In genomic region chr12:130917607-130918006, GRCh38 we compare ENCODE assay signal across 34 cellular contexts. TPM values are rescaled to one million over a fixed set of nuclear protein-coding genes. Genes with fewer than 3 reads are reported as not detected.
"Had no signal": no experiment of that assay in that cellular context is flagged by ENCODE, and none has a peak within 500 bp of the region (broad histone marks: within the 10 kb centered on the region; RNA-seq: fewer than 3 reads in every experiment).

No MANE protein-coding gene starts in this region.

- H3K4me3 Mint-ChIP-seq: activated B cell treated with CpG ODN at 0.5 μM for 24 hours; activated CD4-positive, alpha-beta memory T cell treated with anti-CD3 and anti-CD28 coated beads for 36 hours; activated CD4-positive, alpha-beta T cell treated with anti-CD3 and anti-CD28 coated beads, Interleukin-2, amount 10 ng/mL, durations not matched to agents 24 days and 14 days; activated CD8-positive, alpha-beta T cell treated with anti-CD3 and anti-CD28 coated beads for 36 hours; activated naive CD4-positive, alpha-beta T cell treated with anti-CD3 and anti-CD28 coated beads for 36 hours; activated naive CD8-positive, alpha-beta T cell treated with anti-CD3 and anti-CD28 coated beads for 36 hours; activated T-cell treated with anti-CD3 and anti-CD28 coated beads, Interleukin-2, amount 50 U/mL, for 4 hours; activated T-cell treated with anti-CD3 and anti-CD28 coated beads, Interleukin-2, amount 50 U/mL, for 72 hours; activated T-helper 1 cell treated with anti-CD3 and anti-CD28 coated beads, Interleukin-12 subunit alpha, Interleukin-12 subunit beta, Interleukin-2, Interleukin-4 antibody, amounts not matched to agents 30 ng/mL and 10 ng/mL and 1 ng/mL, durations not matched to agents 14 hours and 24 hours and 36 hours; activated T-helper 17 cell treated with anti-CD3 and anti-CD28 coated beads, Interleukin-2, amount 50 U/mL, for 72 hours; T-helper 1 cell treated with Interleukin-12 subunit alpha and Interleukin-12 subunit beta and Interleukin-4 antibody, amounts not matched to agents 30 μg/mL and 1 μg/mL, for 36 hours; T-helper 2 cell treated with Interferon-gamma antibody and Interleukin-4, amounts not matched to agents 5 μg/mL and 100 μg/mL, for 36 hours had no signal

- ATAC-seq: activated CD8-positive, alpha-beta T cell treated with anti-CD3 and anti-CD28 coated beads for 36 hours; activated naive CD4-positive, alpha-beta T cell treated with anti-CD3 and anti-CD28 coated beads, Interleukin-2, amount 50 U/mL, for 72 hours; activated T-cell treated with anti-CD3 and anti-CD28 coated beads, Interleukin-2, amount 50 U/mL, for 4 hours; activated T-cell treated with anti-CD3 and anti-CD28 coated beads, Interleukin-2, amount 50 U/mL, for 72 hours; activated T-helper 17 cell treated with anti-CD3 and anti-CD28 coated beads, Interleukin-2, amount 50 U/mL, for 72 hours; body of pancreas had no signal

- H3K9me3 ChIP-seq: adrenal gland, body of pancreas, breast epithelium had no signal

- H3K4me1 ChIP-seq: adrenal gland, breast epithelium had no signal

- H3K27me3 ChIP-seq: body of pancreas had no signal

- H3K9me3 Mint-ChIP-seq: activated B cell treated with CpG ODN at 0.5 μM for 24 hours; activated CD4-positive, alpha-beta memory T cell treated with anti-CD3 and anti-CD28 coated beads for 36 hours; activated CD4-positive, alpha-beta T cell treated with anti-CD3 and anti-CD28 coated beads, Interleukin-2, amount 10 ng/mL, durations not matched to agents 24 days and 14 days; activated CD8-positive, alpha-beta T cell treated with anti-CD3 and anti-CD28 coated beads for 36 hours; activated naive CD4-positive, alpha-beta T cell treated with anti-CD3 and anti-CD28 coated beads, Interleukin-2, amount 50 U/mL, for 72 hours; activated naive CD8-positive, alpha-beta T cell treated with anti-CD3 and anti-CD28 coated beads for 36 hours; activated T-cell treated with anti-CD3 and anti-CD28 coated beads, Interleukin-2, amount 50 U/mL, for 4 hours; activated T-cell treated with anti-CD3 and anti-CD28 coated beads, Interleukin-2, amount 50 U/mL, for 72 hours; activated T-helper 1 cell treated with anti-CD3 and anti-CD28 coated beads, Interleukin-12 subunit alpha, Interleukin-12 subunit beta, Interleukin-2, Interleukin-4 antibody, amounts not matched to agents 30 ng/mL and 10 ng/mL and 1 ng/mL, durations not matched to agents 14 hours and 24 hours and 36 hours; activated T-helper 17 cell treated with anti-CD3 and anti-CD28 coated beads, Interleukin-2, amount 50 U/mL, for 72 hours; T-helper 1 cell treated with Interleukin-12 subunit alpha and Interleukin-12 subunit beta and Interleukin-4 antibody, amounts not matched to agents 30 μg/mL and 1 μg/mL, for 36 hours; T-helper 2 cell treated with Interferon-gamma antibody and Interleukin-4, amounts not matched to agents 5 μg/mL and 100 μg/mL, for 36 hours had no signal

- H3K27ac ChIP-seq: adrenal gland, body of pancreas, brain microvascular endothelial cell, breast epithelium, VCaP had no signal

- H3K4me1 Mint-ChIP-seq: activated CD4-positive, alpha-beta T cell treated with anti-CD3 and anti-CD28 coated beads, Interleukin-2, amount 10 ng/mL, durations not matched to agents 24 days and 14 days; activated T-helper 17 cell treated with anti-CD3 and anti-CD28 coated beads, Interleukin-2, amount 50 U/mL, for 72 hours had no signal

- H3K36me3 Mint-ChIP-seq: activated CD4-positive, alpha-beta memory T cell treated with anti-CD3 and anti-CD28 coated beads for 36 hours; activated naive CD8-positive, alpha-beta T cell treated with anti-CD3 and anti-CD28 coated beads for 36 hours had no signal

- DNase-seq: activated B cell treated with CpG ODN at 0.5 μM for 24 hours; activated CD4-positive, alpha-beta memory T cell treated with anti-CD3 and anti-CD28 coated beads for 36 hours; activated CD4-positive, alpha-beta T cell treated with anti-CD3 and anti-CD28 coated beads for 4 hours; activated CD4-positive, alpha-beta T cell treated with anti-CD3 and anti-CD28 coated beads, Interleukin-2, amount 10 ng/mL, durations not matched to agents 24 days and 14 days; activated CD4-positive, alpha-beta T cell treated with anti-CD3 and anti-CD28 coated beads, Interleukin-2, amount 50 U/mL, for 1 hour; activated CD4-positive, alpha-beta T cell treated with anti-CD3 and anti-CD28 coated beads, Interleukin-2, amount 50 U/mL, for 4 hours; activated CD4-positive, CD25-positive, alpha-beta regulatory T cell treated with anti-CD3 and anti-CD28 coated beads, Interleukin-2, amount 50 U/mL, for 72 hours; activated CD8-positive, alpha-beta memory T cell treated with anti-CD3 and anti-CD28 coated beads, Interleukin-2, amount 50 U/mL, for 4 hours; activated CD8-positive, alpha-beta T cell treated with anti-CD3 and anti-CD28 coated beads for 36 hours; activated effector memory CD4-positive, alpha-beta T cell treated with anti-CD3 and anti-CD28 coated beads, Interleukin-2, amount 50 U/mL, for 16 hours; activated gamma-delta T cell treated with Interleukin-2 at 50 U/mL for 16 hours; activated naive CD4-positive, alpha-beta T cell; activated naive CD4-positive, alpha-beta T cell treated with anti-CD3 and anti-CD28 coated beads for 36 hours; activated naive CD4-positive, alpha-beta T cell treated with anti-CD3 and anti-CD28 coated beads, Interleukin-2, amount 50 U/mL, for 16 hours; activated naive CD8-positive, alpha-beta T cell treated with anti-CD3 and anti-CD28 coated beads for 36 hours; activated T-cell treated with anti-CD3 and anti-CD28 coated beads for 4 hours; activated T-cell treated with anti-CD3 and anti-CD28 coated beads, Interleukin-2, amount 50 U/mL, for 1 hour; activated T-cell treated with anti-CD3 and anti-CD28 coated beads, Interleukin-2, amount 50 U/mL, for 4 hours; activated T-cell treated with anti-CD3 and anti-CD28 coated beads, Interleukin-2, amount 50 U/mL, for 72 hours; adrenal gland; amniotic stem cell; aorta; body of pancreas; brain microvascular endothelial cell; central memory CD4-positive, alpha-beta T cell; T-helper 2 cell; T-helper 9 cell had no signal

- H3K4me3 ChIP-seq: adrenal gland, body of pancreas, breast epithelium had no signal

- H3K36me3 ChIP-seq: adrenal gland, brain microvascular endothelial cell, breast epithelium had no signal

- H3K27ac Mint-ChIP-seq: activated B cell treated with CpG ODN at 0.5 μM for 24 hours; activated CD4-positive, alpha-beta memory T cell treated with anti-CD3 and anti-CD28 coated beads for 36 hours; activated CD4-positive, alpha-beta T cell treated with anti-CD3 and anti-CD28 coated beads, Interleukin-2, amount 10 ng/mL, durations not matched to agents 24 days and 14 days; activated CD8-positive, alpha-beta T cell treated with anti-CD3 and anti-CD28 coated beads for 36 hours; activated naive CD4-positive, alpha-beta T cell treated with anti-CD3 and anti-CD28 coated beads for 36 hours; activated naive CD4-positive, alpha-beta T cell treated with anti-CD3 and anti-CD28 coated beads, Interleukin-2, amount 50 U/mL, for 72 hours; activated naive CD8-positive, alpha-beta T cell treated with anti-CD3 and anti-CD28 coated beads for 36 hours; activated T-cell treated with anti-CD3 and anti-CD28 coated beads, Interleukin-2, amount 50 U/mL, for 72 hours; activated T-helper 1 cell treated with anti-CD3 and anti-CD28 coated beads, Interleukin-12 subunit alpha, Interleukin-12 subunit beta, Interleukin-2, Interleukin-4 antibody, amounts not matched to agents 30 ng/mL and 10 ng/mL and 1 ng/mL, durations not matched to agents 14 hours and 24 hours and 36 hours; activated T-helper 17 cell treated with anti-CD3 and anti-CD28 coated beads, Interleukin-2, amount 50 U/mL, for 72 hours; T-helper 1 cell treated with Interleukin-12 subunit alpha and Interleukin-12 subunit beta and Interleukin-4 antibody, amounts not matched to agents 30 μg/mL and 1 μg/mL, for 36 hours; T-helper 2 cell treated with Interferon-gamma antibody and Interleukin-4, amounts not matched to agents 5 μg/mL and 100 μg/mL, for 36 hours had no signal

RNA-seq across cellular contexts. Expression of gene ADGRD1, which starts 36.1 kb away (rescaled TPM):
- total RNA-seq: activated naive CD4-positive, alpha-beta T cell treated with anti-CD3 and anti-CD28 coated beads for 36 hours had no signal
